In genomic region chr18:23502516-23503037, GRCh38 we compare ENCODE assay signal across 8 cellular contexts. TPM values are rescaled to one million over a fixed set of nuclear protein-coding genes. Genes with fewer than 3 reads are reported as not detected.
A peak's percentile ranks its signal among the peaks of the same experiment; 100 is the strongest.
DNase-seq lines count a peak whose midpoint lies in the region; ATAC-seq, FAIRE-seq and TF ChIP-seq lines count a peak whose summit lies in the region.

No MANE protein-coding gene starts in this region.

- FAIRE-seq in keratinocyte (lab: Jason Lieb, UNC): no peak

- H3K36me3 ChIP-seq in keratinocyte (ENCODE audit: control insufficient read depth in 2 of 2, extremely low read depth in 1 of 2, insufficient read depth in 2 of 2, low read length in 2 of 2): peaks cover 0 to 6% of the 10 kb centered on the region in 2 experiments

- dilution Hi-C loops in keratinocyte (cut with MboI; ENCODE audit: extremely low pct_ligation_motif_present, low sequenced_read_pairs): no loop called here

- no peaks in the 10 kb centered on the region for H3K27me3 ChIP-seq in keratinocyte (ENCODE audit: control insufficient read depth, extremely low read depth, insufficient read depth, low read length)

- H3K27ac ChIP-seq in keratinocyte (ENCODE audit: control insufficient read depth, insufficient read depth, low read length) (peak overlapping the region; percentile 89), substantia nigra (ENCODE audit: low read depth, low read length, poor library complexity, severe bottlenecking) (peak overlapping the region; percentile 87)

- peaks cover 19% of the 10 kb centered on the region for H3K36me3 Mint-ChIP-seq in T-helper 2 cell treated with Interferon-gamma antibody and Interleukin-4, amounts not matched to agents 5 μg/mL and 100 μg/mL, for 36 hours (ENCODE audit: low read depth)
- H3K36me3 Mint-ChIP-seq in activated T-helper 2 cell treated with anti-CD3 and anti-CD28 coated beads, Interferon-gamma antibody, Interleukin-2, Interleukin-4, amounts not matched to agents 10 μg/mL and 5 μg/mL and 100 μg/mL, durations not matched to agents 14 hours and 24 hours and 36 hours (ENCODE audit: low read depth): peaks cover 20% of the 10 kb centered on the region

- no peak for DNase-seq in T-helper 2 cell treated with Interferon-gamma antibody and Interleukin-4, amounts not matched to agents 5 μg/mL and 100 μg/mL, for 36 hours (ENCODE audit: low spot score)
- DNase-seq in T-helper 2 cell: no peak
- no peak for DNase-seq in activated T-helper 2 cell treated with anti-CD3 and anti-CD28 coated beads, Interferon-gamma antibody, Interleukin-2, Interleukin-4, amounts not matched to agents 10 μg/mL and 5 μg/mL and 100 μg/mL, durations not matched to agents 14 hours and 24 hours and 36 hours (ENCODE audit: low spot score)
- no peak for DNase-seq in keratinocyte (ENCODE audit: low read depth, low spot score)
- DNase-seq in substantia nigra (lab: John Stamatoyannopoulos, UW): no peak

- intact Hi-C loops in activated T-helper 2 cell treated with anti-CD3 and anti-CD28 coated beads, Interferon-gamma antibody, Interleukin-2, Interleukin-4, amounts not matched to agents 10 μg/mL and 5 μg/mL and 100 μg/mL, durations not matched to agents 14 hours and 24 hours and 36 hours (cut with micrococcal nuclease): loop anchor here (1.0 to 5.0 kb wide), 6 partner anchors 14 to 570 kb away; partner anchors contain the start of genes RBBP8, RIOK3 and TTC39C

- no peaks in the 10 kb centered on the region for H4K20me1 ChIP-seq in keratinocyte (ENCODE audit: control insufficient read depth, extremely low read depth, insufficient read depth, low read length)

- peak overlapping the region; percentile 93 for H3K4me2 ChIP-seq in keratinocyte (ENCODE audit: control insufficient read depth, extremely low read depth, insufficient read depth, low read depth, low read length)

- H3K9me3 ChIP-seq in keratinocyte (ENCODE audit: control insufficient read depth, low read depth, low read length): no peaks in the 10 kb centered on the region

- peaks cover 21% of the 10 kb centered on the region for H3K4me1 ChIP-seq in keratinocyte (ENCODE audit: control insufficient read depth, extremely low read depth, insufficient read depth, low read length)

- peak overlapping the region; percentile 94 for H2AFZ ChIP-seq in keratinocyte (ENCODE audit: control insufficient read depth, low read length)

- peak overlapping the region; percentile 87 for H3K9ac ChIP-seq in keratinocyte (ENCODE audit: control insufficient read depth, extremely low read depth, insufficient read depth, low read length)

- TF ChIP-seq CTCF in keratinocyte (optimal IDR thresholded peaks at IDR 0.05 in 1 of 3, IDR thresholded peaks at IDR 0.05 in 1 of 3, conservative IDR thresholded peaks at IDR 0.05 in 1 of 3; ENCODE audit: extremely low read depth in 1 of 3, insufficient read depth in 2 of 3, low read length in 3 of 3): no peak

- H3K79me2 ChIP-seq in keratinocyte (ENCODE audit: control insufficient read depth, insufficient read depth, low read length): peaks cover 30% of the 10 kb centered on the region

- peak overlapping the region; percentile 86 for H3K27ac Mint-ChIP-seq in T-helper 2 cell treated with Interferon-gamma antibody and Interleukin-4, amounts not matched to agents 5 μg/mL and 100 μg/mL, for 36 hours
- peak overlapping the region; percentile 85 for H3K27ac Mint-ChIP-seq in activated T-helper 2 cell treated with anti-CD3 and anti-CD28 coated beads, Interferon-gamma antibody, Interleukin-2, Interleukin-4, amounts not matched to agents 10 μg/mL and 5 μg/mL and 100 μg/mL, durations not matched to agents 14 hours and 24 hours and 36 hours

- ATAC-seq in GM18502 (IDR thresholded peaks at IDR 0.05; ENCODE audit: poor library complexity, unreplicated experiment) (no peak), GM21576 (IDR thresholded peaks at IDR 0.05; ENCODE audit: unreplicated experiment) (no peak), GM18873 (IDR thresholded peaks at IDR 0.05; ENCODE audit: low FRiP score, unreplicated experiment) (no peak)

- H3K9me1 ChIP-seq in keratinocyte (ENCODE audit: control insufficient read depth, extremely low read depth, insufficient read depth, low read length): no peaks in the 10 kb centered on the region

- peak overlapping the region; percentile 86 to 92 (median 87) for H3K4me3 ChIP-seq in keratinocyte (ENCODE audit: control insufficient read depth in 2 of 3, extremely low read depth in 1 of 3, insufficient read depth in 2 of 3, low read depth in 1 of 3, low read length in 3 of 3)

- H3K4me1 Mint-ChIP-seq in T-helper 2 cell treated with Interferon-gamma antibody and Interleukin-4, amounts not matched to agents 5 μg/mL and 100 μg/mL, for 36 hours (ENCODE audit: low read depth): peaks cover 32% of the 10 kb centered on the region
- peaks cover 40% of the 10 kb centered on the region for H3K4me1 Mint-ChIP-seq in activated T-helper 2 cell treated with anti-CD3 and anti-CD28 coated beads, Interferon-gamma antibody, Interleukin-2, Interleukin-4, amounts not matched to agents 10 μg/mL and 5 μg/mL and 100 μg/mL, durations not matched to agents 14 hours and 24 hours and 36 hours (ENCODE audit: low read depth)

- H3K9me3 Mint-ChIP-seq in T-helper 2 cell treated with Interferon-gamma antibody and Interleukin-4, amounts not matched to agents 5 μg/mL and 100 μg/mL, for 36 hours: no peaks in the 10 kb centered on the region
- H3K9me3 Mint-ChIP-seq in activated T-helper 2 cell treated with anti-CD3 and anti-CD28 coated beads, Interferon-gamma antibody, Interleukin-2, Interleukin-4, amounts not matched to agents 10 μg/mL and 5 μg/mL and 100 μg/mL, durations not matched to agents 14 hours and 24 hours and 36 hours: no peaks in the 10 kb centered on the region

- H3K27me3 Mint-ChIP-seq in T-helper 2 cell treated with Interferon-gamma antibody and Interleukin-4, amounts not matched to agents 5 μg/mL and 100 μg/mL, for 36 hours (ENCODE audit: low read depth): no peaks in the 10 kb centered on the region
- H3K27me3 Mint-ChIP-seq in activated T-helper 2 cell treated with anti-CD3 and anti-CD28 coated beads, Interferon-gamma antibody, Interleukin-2, Interleukin-4, amounts not matched to agents 10 μg/mL and 5 μg/mL and 100 μg/mL, durations not matched to agents 14 hours and 24 hours and 36 hours (ENCODE audit: low read depth): no peaks in the 10 kb centered on the region

- peak overlapping the region; percentile 81 for H3K4me3 Mint-ChIP-seq in T-helper 2 cell treated with Interferon-gamma antibody and Interleukin-4, amounts not matched to agents 5 μg/mL and 100 μg/mL, for 36 hours
- peak overlapping the region; percentile 82 for H3K4me3 Mint-ChIP-seq in activated T-helper 2 cell treated with anti-CD3 and anti-CD28 coated beads, Interferon-gamma antibody, Interleukin-2, Interleukin-4, amounts not matched to agents 10 μg/mL and 5 μg/mL and 100 μg/mL, durations not matched to agents 14 hours and 24 hours and 36 hours (ENCODE audit: low read depth)

RNA-seq across cellular contexts. Expression of gene RMC1, which starts 0.7 kb away (rescaled TPM):
- 42.9 and 50.5 TPM in 2 replicates for total RNA-seq in activated T-helper 2 cell treated with anti-CD3 and anti-CD28 coated beads, Interferon-gamma antibody, Interleukin-2, Interleukin-4, amounts not matched to agents 10 μg/mL and 5 μg/mL and 100 μg/mL, durations not matched to agents 14 hours and 24 hours and 36 hours
- 19.5 to 26.4 TPM (median 25.3 TPM) in 3 replicates for polyA plus RNA-seq in keratinocyte
- polyA plus RNA-seq in keratinocyte (2011; ENCODE audit: low read depth): 20.0 TPM
- polyA plus RNA-seq in keratinocyte (2011; cell fraction: cytosol; rRNA removed): 19.1 and 36.4 TPM in 2 replicates
- 35.9 and 37.7 TPM in 2 replicates for polyA plus RNA-seq in keratinocyte (2011; cell fraction: nucleus; rRNA removed)
- 17.6 and 35.5 TPM in 2 replicates for polyA plus RNA-seq in keratinocyte (2012; ENCODE audit: low replicate concordance)
- polyA minus RNA-seq in keratinocyte: 12.1 to 14.2 TPM (median 14.0 TPM) in 3 replicates
- 10.2 TPM for polyA minus RNA-seq in keratinocyte (2011; cell fraction: cytosol; rRNA and poly(A)+ RNA removed)
- polyA minus RNA-seq in keratinocyte (2011; cell fraction: nucleus; rRNA and poly(A)+ RNA removed): 9.5 and 17.2 TPM in 2 replicates

RNA-seq across cellular contexts. Expression of gene RIOK3, which starts 49.5 kb away (rescaled TPM):
- 53.4 and 55.4 TPM in 2 replicates for total RNA-seq in activated T-helper 2 cell treated with anti-CD3 and anti-CD28 coated beads, Interferon-gamma antibody, Interleukin-2, Interleukin-4, amounts not matched to agents 10 μg/mL and 5 μg/mL and 100 μg/mL, durations not matched to agents 14 hours and 24 hours and 36 hours
- polyA plus RNA-seq in keratinocyte: 34.7 to 68.6 TPM (median 46.7 TPM) in 3 replicates
- polyA plus RNA-seq in keratinocyte (2011; ENCODE audit: low read depth): 61.6 TPM
- 29.3 and 50.5 TPM in 2 replicates for polyA plus RNA-seq in keratinocyte (2011; cell fraction: cytosol; rRNA removed)
- 76.1 and 104 TPM in 2 replicates for polyA plus RNA-seq in keratinocyte (2011; cell fraction: nucleus; rRNA removed)
- 44.2 and 83.2 TPM in 2 replicates for polyA plus RNA-seq in keratinocyte (2012; ENCODE audit: low replicate concordance)
- 14.4 to 53.8 TPM (median 38.9 TPM) in 3 replicates for polyA minus RNA-seq in keratinocyte
- polyA minus RNA-seq in keratinocyte (2011; cell fraction: cytosol; rRNA and poly(A)+ RNA removed): 46.4 TPM
- polyA minus RNA-seq in keratinocyte (2011; cell fraction: nucleus; rRNA and poly(A)+ RNA removed): 34.4 and 46.0 TPM in 2 replicates
